ENCODE assay signal across 8 cellular contexts in the genomic region with DNA sequence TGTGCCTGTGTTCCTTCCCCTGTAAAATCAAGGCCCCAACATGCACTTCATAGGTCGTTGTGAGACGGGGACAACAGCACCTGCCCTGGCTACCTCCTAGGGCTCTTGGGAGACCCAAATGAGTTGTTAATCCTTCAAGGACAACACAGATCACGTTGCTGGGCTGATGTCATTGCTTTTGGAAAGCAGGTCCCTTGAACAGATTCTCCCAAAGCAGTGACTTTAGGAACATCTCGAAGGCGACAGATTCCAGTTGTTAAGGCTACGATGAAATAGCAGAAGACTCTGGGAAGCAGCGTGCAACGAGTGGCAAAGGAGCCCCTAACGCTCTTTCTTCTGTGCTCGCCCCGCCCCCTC. TPM values are rescaled to one million over a fixed set of nuclear protein-coding genes. Genes with fewer than 3 reads are reported as not detected.
DNase-seq lines count a peak whose midpoint lies in the region; ATAC-seq and TF ChIP-seq lines count a peak whose summit lies in the region.

No MANE protein-coding gene starts in this region.

- peaks cover 11% of the 10 kb centered on the region for H3K4me1 ChIP-seq in neural progenitor cell

- H3K27me3 ChIP-seq in neural progenitor cell, result no peaks in the 10 kb centered on the region

- no peak overlapping the region for H3K27ac ChIP-seq in neural progenitor cell

- H3K27me3 Mint-ChIP-seq in brain (peaks cover 4% of the 10 kb centered on the region), neural progenitor cell (ENCODE audit: insufficient read depth, low read depth) (peaks cover 2% of the 10 kb centered on the region)

- no peaks in the 10 kb centered on the region for H3K79me2 ChIP-seq in neural progenitor cell (ENCODE audit: low read depth)

- DNase-seq in neural progenitor cell (ENCODE audit: low spot score), result no peak
- DNase-seq in activated CD4-positive, CD25-positive, alpha-beta regulatory T cell (lab: John Stamatoyannopoulos, UW), result no peak
- DNase-seq in AG20443 (ENCODE audit: low spot score), result no peak

- no peak overlapping the region for H3K9ac ChIP-seq in neural progenitor cell

- H3K9me3 Mint-ChIP-seq in brain (peaks cover 0 to 3% (median 0%) of the 10 kb centered on the region in 5 experiments), neural progenitor cell (no peaks in the 10 kb centered on the region)

- H3K4me3 Mint-ChIP-seq in brain, result peak overlapping the region; percentile 85 to 99 (median 89)
- peak overlapping the region; percentile 97 for H3K4me3 Mint-ChIP-seq in neural progenitor cell

- H3K4me1 Mint-ChIP-seq in brain (peaks cover 51% of the 10 kb centered on the region), neural progenitor cell (peaks cover 56% of the 10 kb centered on the region)

- no peaks in the 10 kb centered on the region for H4K20me1 ChIP-seq in neural progenitor cell (ENCODE audit: low read depth)

- H3K36me3 Mint-ChIP-seq in brain (peaks cover 3% of the 10 kb centered on the region), neural progenitor cell (no peaks in the 10 kb centered on the region)

- H3K4me3 ChIP-seq in neural progenitor cell, result peak overlapping the region; percentile 64

- peak overlapping the region; percentile 88 for H3K4me2 ChIP-seq in neural progenitor cell

- no peaks in the 10 kb centered on the region for H3K9me3 ChIP-seq in neural progenitor cell (ENCODE audit: low read depth)

- peak overlapping the region; percentile 47 for H2AFZ ChIP-seq in neural progenitor cell (replicated peaks)

- H3K36me3 ChIP-seq in neural progenitor cell, result no peaks in the 10 kb centered on the region

- ATAC-seq in GM19023 (IDR thresholded peaks at IDR 0.05; ENCODE audit: unreplicated experiment) (peak; percentile 10), HG03432 (IDR thresholded peaks at IDR 0.05; ENCODE audit: unreplicated experiment) (peak; percentile 2), HG03139 (IDR thresholded peaks at IDR 0.05; ENCODE audit: unreplicated experiment) (no peak), HG02610 (IDR thresholded peaks at IDR 0.05; ENCODE audit: unreplicated experiment) (no peak)

- peaks cover 8% of the 10 kb centered on the region for H3F3A ChIP-seq in neural progenitor cell (ENCODE audit: low read depth)

- TF ChIP-seq CTCF in brain (conservative IDR thresholded peaks at IDR 0.05) (no peak), neural progenitor cell (IDR thresholded peaks at IDR 0.05) (no peak)

- peak overlapping the region; percentile 86 to 95 (median 91) for H3K27ac Mint-ChIP-seq in brain
- H3K27ac Mint-ChIP-seq in neural progenitor cell, result peak overlapping the region; percentile 76

RNA-seq across cellular contexts. Expression of a gene that starts 26.2 kb away (rescaled TPM):
- 4.2 TPM for polyA plus RNA-seq in brain (ENCODE audit: insufficient read depth, low read depth, low replicate concordance)
- 0.39 and 1.5 TPM in 2 replicates for total RNA-seq in neural progenitor cell (ENCODE audit: low replicate concordance)

Comparison
In these comparisons a context has a peak if more than half of its experiments do, and no peak if none do; other contexts are left out.
1. ATAC-seq: peak in GM19023 (single experiment) and HG03432 (single experiment); none in HG03139 (single experiment) and HG02610 (single experiment).